Comparison of ENCODE assay signal across 8 cellular contexts in the genomic region with DNA sequence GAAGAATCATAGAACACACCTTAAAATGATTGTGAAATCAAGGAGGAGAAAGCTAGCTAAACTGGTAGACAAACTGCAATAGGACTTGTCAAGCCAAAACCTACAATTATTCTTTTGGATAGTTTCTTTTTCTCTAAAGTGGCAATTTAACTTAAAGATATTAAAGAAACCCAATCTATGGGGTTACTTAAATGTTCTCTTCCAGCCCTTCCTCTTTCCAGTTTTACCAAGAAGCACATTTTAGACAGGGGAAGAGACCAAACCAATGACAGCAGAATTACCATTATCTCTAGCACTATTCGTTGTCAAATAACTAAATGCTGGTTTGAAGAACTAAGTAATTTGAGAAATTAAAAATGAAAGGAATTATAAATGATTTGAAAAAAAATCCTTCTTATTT. TPM values are rescaled to one million over a fixed set of nuclear protein-coding genes. Genes with fewer than 3 reads are reported as not detected.
DNase-seq lines count a peak whose midpoint lies in the region; ATAC-seq and TF ChIP-seq lines count a peak whose summit lies in the region.

No MANE protein-coding gene starts in this region.

- TF ChIP-seq EP300 in tibial nerve (IDR thresholded peaks at IDR 0.05), result no peak

- H3K4me3 Mint-ChIP-seq in activated T-cell treated with anti-CD3 and anti-CD28 coated beads, Interleukin-2, amount 50 U/mL, for 4 hours, result peak overlapping the region; percentile 97
- H3K4me3 Mint-ChIP-seq in activated T-helper 17 cell treated with anti-CD3 and anti-CD28 coated beads, Interleukin-2, amount 50 U/mL, for 72 hours, result peak overlapping the region; percentile 87

- no peaks in the 10 kb centered on the region for H3K27me3 ChIP-seq in tibial nerve

- ATAC-seq in activated T-cell treated with anti-CD3 and anti-CD28 coated beads, Interleukin-2, amount 50 U/mL, for 4 hours, result no peak
- no peak for ATAC-seq in activated T-helper 17 cell treated with anti-CD3 and anti-CD28 coated beads, Interleukin-2, amount 50 U/mL, for 72 hours (replicated peaks)
- no peak for ATAC-seq in HG03378 (IDR thresholded peaks at IDR 0.05; ENCODE audit: unreplicated experiment)

- H3K36me3 Mint-ChIP-seq in activated T-cell treated with anti-CD3 and anti-CD28 coated beads, Interleukin-2, amount 50 U/mL, for 4 hours (ENCODE audit: insufficient read depth), result peaks cover 7% of the 10 kb centered on the region
- peaks cover 43% of the 10 kb centered on the region for H3K36me3 Mint-ChIP-seq in activated T-helper 17 cell treated with anti-CD3 and anti-CD28 coated beads, Interleukin-2, amount 50 U/mL, for 72 hours (ENCODE audit: low read depth)

- no peak for TF ChIP-seq POLR2A in tibial nerve (IDR thresholded peaks at IDR 0.05)

- WGBS in tibial nerve, 2 donors, result 8 to 9% methylated on average over 1 of the region's 1 CpG

- no peak for TF ChIP-seq CTCF in tibial nerve (IDR thresholded peaks at IDR 0.05)

- H3K36me3 ChIP-seq in tibial nerve, result no peaks in the 10 kb centered on the region

- peaks cover 0 to 29% (median 12%) of the 10 kb centered on the region in 4 donors for H3K4me1 ChIP-seq in tibial nerve

- H3K27ac Mint-ChIP-seq in activated T-helper 17 cell treated with anti-CD3 and anti-CD28 coated beads, Interleukin-2, amount 50 U/mL, for 72 hours, result peak overlapping the region; percentile 90

- H3K4me3 ChIP-seq in tibial nerve, result peak overlapping the region; percentile 54 to 71 (median 62)

- H3K27me3 Mint-ChIP-seq in activated T-cell treated with anti-CD3 and anti-CD28 coated beads, Interleukin-2, amount 50 U/mL, for 4 hours (ENCODE audit: low read depth), result no peaks in the 10 kb centered on the region
- no peaks in the 10 kb centered on the region for H3K27me3 Mint-ChIP-seq in activated T-helper 17 cell treated with anti-CD3 and anti-CD28 coated beads, Interleukin-2, amount 50 U/mL, for 72 hours

- no peak for DNase-seq in activated T-cell treated with anti-CD3 and anti-CD28 coated beads, Interleukin-2, amount 50 U/mL, for 4 hours
- DNase-seq in activated T-cell treated with anti-CD3 and anti-CD28 coated beads, Interleukin-2, amount 50 U/mL, for 48 hours, result no peak
- DNase-seq in left kidney (ENCODE audit: low read depth, low spot score), result peak; percentile 3
- DNase-seq in tibial nerve (ENCODE audit: low spot score in 2 of 2), result no peak
- no peak for DNase-seq in amygdala (lab: John Stamatoyannopoulos, UW)
- no peak for DNase-seq in dermis blood vessel endothelial cell

- H3K4me1 Mint-ChIP-seq in activated T-cell treated with anti-CD3 and anti-CD28 coated beads, Interleukin-2, amount 50 U/mL, for 4 hours (ENCODE audit: low read depth), result peaks cover 43% of the 10 kb centered on the region
- H3K4me1 Mint-ChIP-seq in activated T-helper 17 cell treated with anti-CD3 and anti-CD28 coated beads, Interleukin-2, amount 50 U/mL, for 72 hours, result peaks cover 23% of the 10 kb centered on the region

- H3K9me3 ChIP-seq in tibial nerve, result no peaks in the 10 kb centered on the region

- no peaks in the 10 kb centered on the region for H3K9me3 Mint-ChIP-seq in activated T-cell treated with anti-CD3 and anti-CD28 coated beads, Interleukin-2, amount 50 U/mL, for 4 hours
- no peaks in the 10 kb centered on the region for H3K9me3 Mint-ChIP-seq in activated T-helper 17 cell treated with anti-CD3 and anti-CD28 coated beads, Interleukin-2, amount 50 U/mL, for 72 hours

- H3K27ac ChIP-seq in tibial nerve, result peak overlapping the region; percentile 87 to 95 (median 92)

RNA-seq across cellular contexts. Expression of a gene that starts 0.7 kb away (rescaled TPM):
- total RNA-seq in activated T-cell treated with anti-CD3 and anti-CD28 coated beads, Interleukin-2, amount 50 U/mL, for 4 hours, result 10 to 100 TPM; 37.1 to 46.9 (median 43.9) TPM
- total RNA-seq in activated T-helper 17 cell treated with anti-CD3 and anti-CD28 coated beads, Interleukin-2, amount 50 U/mL, for 72 hours, result 10 to 100 TPM; 21.4 to 29.9 TPM
- 10 to 100 TPM; 16.0 to 47.9 (median 29.3) TPM for total RNA-seq in tibial nerve
- 7.1 and 9.5 TPM in 2 replicates for total RNA-seq in dermis blood vessel endothelial cell
